In the genomic region with DNA sequence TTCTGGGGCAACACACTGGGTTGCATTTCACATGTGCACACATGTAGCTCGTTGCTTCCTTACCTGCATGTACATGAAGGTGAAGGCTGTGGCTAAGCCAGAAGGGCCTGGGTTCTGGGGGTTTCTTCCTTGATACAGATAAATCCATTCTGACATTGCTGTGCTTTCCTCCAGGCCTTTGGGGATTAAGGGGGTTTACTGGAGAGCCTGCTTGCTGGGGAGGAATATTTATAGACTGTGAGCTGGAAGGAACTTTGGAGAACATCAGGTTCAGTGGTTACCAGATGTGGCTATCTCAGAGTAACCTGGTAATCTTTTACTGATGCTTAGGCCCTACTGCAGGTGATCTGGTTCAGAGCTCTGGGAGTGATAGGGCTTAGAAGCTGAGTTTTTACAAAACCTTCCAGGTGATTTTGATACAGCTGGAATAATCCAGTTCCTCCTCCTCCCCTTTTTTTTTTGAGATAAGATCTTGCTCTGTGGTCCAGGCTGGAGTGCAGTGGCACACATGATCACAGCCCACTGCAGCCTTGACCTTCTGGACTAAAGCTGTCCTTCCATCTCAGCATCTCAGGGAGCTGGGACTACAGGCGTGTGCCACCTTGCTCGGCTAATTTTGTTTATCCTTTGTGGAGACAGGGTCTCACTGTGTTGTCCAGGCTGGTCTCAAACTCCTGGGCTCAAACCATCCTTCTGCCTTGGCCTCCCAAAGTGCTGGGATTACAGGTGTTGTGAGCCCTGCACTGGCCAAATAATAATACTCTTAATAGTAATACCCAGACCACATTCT, we compare ENCODE assay signal across 23 cellular contexts. TPM values are rescaled to one million over a fixed set of nuclear protein-coding genes. Genes with fewer than 3 reads are reported as not detected.
DNase-seq lines count a peak whose midpoint lies in the region; ATAC-seq, FAIRE-seq and TF ChIP-seq lines count a peak whose summit lies in the region.
"Had no signal": no experiment of that assay in that cellular context is flagged by ENCODE, and none has a peak within 500 bp of the region (broad histone marks: within the 10 kb centered on the region; RNA-seq: fewer than 3 reads in every experiment).

No MANE protein-coding gene starts in this region.

- in situ Hi-C loops in K562 (cut with MboI), result no loop called here

- H3K36me3 ChIP-seq in cardiac muscle cell, result no peaks in the 10 kb centered on the region
- H3K36me3 ChIP-seq in K562 (ENCODE audit: control insufficient read depth, insufficient read depth, low read length), result peaks cover 38% of the 10 kb centered on the region
- no peaks in the 10 kb centered on the region for H3K36me3 ChIP-seq in iPS-20b (ENCODE audit: insufficient read depth, low read depth, low read length)
- H3K36me3 ChIP-seq in subcutaneous abdominal adipose tissue (ENCODE audit: control insufficient read depth in 5 of 5, insufficient read depth in 5 of 5, low read length in 5 of 5), result no peaks in the 10 kb centered on the region
- H3K36me3 ChIP-seq in prostate gland, result no peaks in the 10 kb centered on the region
- H3K36me3 ChIP-seq: left lung, neutrophil, vagina had no signal

- intact Hi-C loops in cardiac septum (cut with DNase I), result no loop called here
- intact Hi-C loops in K562 (cut with micrococcal nuclease), result no loop called here
- intact Hi-C loops in prostate gland (cut with DNase I), result no loop called here

- H3K9me3 Mint-ChIP-seq in activated CD4-positive, alpha-beta memory T cell treated with anti-CD3 and anti-CD28 coated beads, Interleukin-2, amount 10 ng/mL, durations not matched to agents 7 days and 5 days, result no peaks in the 10 kb centered on the region
- H3K9me3 Mint-ChIP-seq: activated naive CD4-positive, alpha-beta T cell treated with anti-CD3 and anti-CD28 coated beads, Interleukin-2, amount 50 U/mL, for 72 hours; activated T-cell treated with anti-CD3 and anti-CD28 coated beads, Interleukin-2, amount 50 U/mL, for 72 hours; CD14-positive monocyte; stimulated activated naive CD8-positive, alpha-beta T cell treated with anti-CD3 and anti-CD28 coated beads, Interleukin-15, amount 100 ng/mL, for 72 hours had no signal

- H3K9me3 ChIP-seq in cardiac muscle cell (ENCODE audit: low read depth) (no peaks in the 10 kb centered on the region), K562 (replicated peaks; ENCODE audit: control insufficient read depth, insufficient read depth, low read depth, low read length) (no peaks in the 10 kb centered on the region), iPS-20b (ENCODE audit: insufficient read depth, low read depth, low read length) (no peaks in the 10 kb centered on the region), subcutaneous abdominal adipose tissue (ENCODE audit: control insufficient read depth in 5 of 5, low read length in 5 of 5) (no peaks in the 10 kb centered on the region), prostate gland (no peaks in the 10 kb centered on the region)
- H3K9me3 ChIP-seq: A549, left lung, neutrophil, vagina had no signal

- TF ChIP-seq POLR2A in K562 (conservative IDR thresholded peaks at IDR 0.05) (no peak), prostate gland (IDR thresholded peaks at IDR 0.05) (no peak)

- no peaks in the 10 kb centered on the region for H3K27me3 Mint-ChIP-seq in activated CD4-positive, alpha-beta memory T cell treated with anti-CD3 and anti-CD28 coated beads, Interleukin-2, amount 10 ng/mL, durations not matched to agents 7 days and 5 days
- H3K27me3 Mint-ChIP-seq: stimulated activated naive CD8-positive, alpha-beta T cell treated with anti-CD3 and anti-CD28 coated beads, Interleukin-15, amount 100 ng/mL, for 72 hours had no signal

- no peak for FAIRE-seq in K562 (lab: Jason Lieb, UNC)
- FAIRE-seq: A549 had no signal

- H2AFZ ChIP-seq in K562 (ENCODE audit: low read depth, low read length), result no peak overlapping the region

- CTCF ChIA-PET in K562 (lab: Yijun Ruan, JAX; ENCODE audit: low intra/inter-chr PET ratio), result no interaction called here
- CTCF ChIA-PET in activated CD4-positive, alpha-beta memory T cell treated with anti-CD3 and anti-CD28 coated beads, Interleukin-2, amount 10 ng/mL, durations not matched to agents 7 days and 5 days (lab: Charles Lee), result interaction anchor here (2.0 kb wide), 1 partner anchor 85 kb away, joined by 6 read pairs; no protein-coding TSS in a partner anchor

- H3K4me1 ChIP-seq in cardiac muscle cell (ENCODE audit: low read depth), result peaks cover 15% of the 10 kb centered on the region
- H3K4me1 ChIP-seq in K562 (replicated peaks in 1 of 2; ENCODE audit: control insufficient read depth in 2 of 2, insufficient read depth in 2 of 2, low read length in 2 of 2), result peaks cover 11 to 16% of the 10 kb centered on the region in 2 experiments; a peak in 4 of 5 replicates
- H3K4me1 ChIP-seq in iPS-20b (ENCODE audit: insufficient read depth, low read length), result peaks cover 41% of the 10 kb centered on the region
- peaks cover 0 to 50% (median 35%) of the 10 kb centered on the region in 5 donors for H3K4me1 ChIP-seq in subcutaneous abdominal adipose tissue (ENCODE audit: control insufficient read depth in 5 of 5, insufficient read depth in 5 of 5, low read length in 5 of 5)
- H3K4me1 ChIP-seq in prostate gland (replicated peaks), result no peaks in the 10 kb centered on the region
- H3K4me1 ChIP-seq: A549 had no signal

- no peaks in the 10 kb centered on the region for H3K9me1 ChIP-seq in K562 (ENCODE audit: control insufficient read depth, insufficient read depth, low read length)

- no peak overlapping the region for H3K4me3 ChIP-seq in cardiac muscle cell
- no peak overlapping the region for H3K4me3 ChIP-seq in K562
- H3K4me3 ChIP-seq in iPS-20b (ENCODE audit: low read length), result peak overlapping the region; percentile 8; the same call in 1 of the 2 replicates
- H3K4me3 ChIP-seq in subcutaneous abdominal adipose tissue (ENCODE audit: low read depth in 1 of 5, low read length in 5 of 5), result no peak overlapping the region
- H3K4me3 ChIP-seq in prostate gland, result no peak overlapping the region
- H3K4me3 ChIP-seq: A549, left lung, vagina had no signal

- 63% methylated on average over 2 of the region's 3 CpGs for WGBS in K562 (ENCODE audit: insufficient coverage, low coverage, missing lambda C conversion rate)
- WGBS in prostate gland, result 79% methylated on average over 3 of the region's 3 CpGs

- peaks cover 13% of the 10 kb centered on the region for H3K4me1 Mint-ChIP-seq in activated CD4-positive, alpha-beta memory T cell treated with anti-CD3 and anti-CD28 coated beads, Interleukin-2, amount 10 ng/mL, durations not matched to agents 7 days and 5 days

- ATAC-seq in K562 (no peak), GM18498 (IDR thresholded peaks at IDR 0.05; ENCODE audit: unreplicated experiment) (no peak)
- ATAC-seq: A549; activated naive CD4-positive, alpha-beta T cell treated with anti-CD3 and anti-CD28 coated beads, Interleukin-2, amount 50 U/mL, for 72 hours; activated T-cell treated with anti-CD3 and anti-CD28 coated beads, Interleukin-2, amount 50 U/mL, for 72 hours; left lung; stimulated activated naive CD8-positive, alpha-beta T cell treated with anti-CD3 and anti-CD28 coated beads, Interleukin-15, amount 100 ng/mL, for 72 hours had no signal

- H3K4me2 ChIP-seq in K562 (ENCODE audit: insufficient read depth, low read length), result no peak overlapping the region
- H3K4me2 ChIP-seq: A549 had no signal

- peak overlapping the region; percentile 24 for H3K27ac ChIP-seq in cardiac muscle cell
- no peak overlapping the region for H3K27ac ChIP-seq in K562 (ENCODE audit: extremely low read depth, low read depth, low read length)
- H3K27ac ChIP-seq in iPS-20b (ENCODE audit: low read length), result no peak overlapping the region
- H3K27ac ChIP-seq in subcutaneous abdominal adipose tissue (ENCODE audit: low read depth, low read length), result peak overlapping the region; percentile 10
- H3K27ac ChIP-seq in prostate gland, result no peak overlapping the region
- H3K27ac ChIP-seq: A549, left lung, neutrophil, vagina, VCaP had no signal

- no peaks in the 10 kb centered on the region for H3K36me3 Mint-ChIP-seq in activated CD4-positive, alpha-beta memory T cell treated with anti-CD3 and anti-CD28 coated beads, Interleukin-2, amount 10 ng/mL, durations not matched to agents 7 days and 5 days (ENCODE audit: low read depth)
- H3K36me3 Mint-ChIP-seq: activated naive CD4-positive, alpha-beta T cell treated with anti-CD3 and anti-CD28 coated beads, Interleukin-2, amount 50 U/mL, for 72 hours had no signal

- TF ChIP-seq CTCF in cardiac muscle cell (IDR thresholded peaks at IDR 0.05; ENCODE audit: low read depth, low read length) (no peak), K562 (IDR thresholded peaks at IDR 0.05 in 2 of 3, conservative IDR thresholded peaks at IDR 0.05 in 1 of 3; ENCODE audit: insufficient read depth in 2 of 3, low read depth in 1 of 3, low read length in 3 of 3) (no peak), prostate gland (IDR thresholded peaks at IDR 0.05) (no peak)

- H3K9ac ChIP-seq in K562 (ENCODE audit: insufficient read depth in 1 of 2, low read depth in 2 of 2, low read length in 2 of 2), result no peak overlapping the region
- H3K9ac ChIP-seq in iPS-20b (ENCODE audit: low read depth, low read length), result peak overlapping the region; percentile 31; the same call in 1 of the 2 replicates
- no peak overlapping the region for H3K9ac ChIP-seq in subcutaneous abdominal adipose tissue (ENCODE audit: low read length in 5 of 5)

- POLR2A ChIA-PET in K562 (lab: Yijun Ruan, JAX), result interaction anchor here (1.8 kb wide), 1 partner anchor 9 kb away, joined by 5 read pairs; no protein-coding TSS in a partner anchor
- POLR2A ChIA-PET in activated CD4-positive, alpha-beta memory T cell treated with anti-CD3 and anti-CD28 coated beads, Interleukin-2, amount 10 ng/mL, durations not matched to agents 7 days and 5 days (lab: Charles Lee), result interaction anchor here (1.3 kb wide), 1 partner anchor 20 kb away, joined by 5 read pairs; the partner anchor contains the start of genes ACO2 and PHF5A

- TF ChIP-seq EP300 in K562 (IDR thresholded peaks at IDR 0.05; ENCODE audit: low read length), result no peak

- H3K27me3 ChIP-seq in cardiac muscle cell, result no peaks in the 10 kb centered on the region
- H3K27me3 ChIP-seq in K562 (ENCODE audit: control insufficient read depth in 2 of 2, insufficient read depth in 2 of 2, low read length in 2 of 2), result no peaks in the 10 kb centered on the region
- no peaks in the 10 kb centered on the region for H3K27me3 ChIP-seq in iPS-20b (ENCODE audit: insufficient read depth, low read length)
- H3K27me3 ChIP-seq in subcutaneous abdominal adipose tissue (ENCODE audit: control insufficient read depth in 5 of 5, insufficient read depth in 4 of 5, low read length in 5 of 5), result no peaks in the 10 kb centered on the region
- no peaks in the 10 kb centered on the region for H3K27me3 ChIP-seq in prostate gland (replicated peaks; ENCODE audit: insufficient read depth)
- H3K27me3 ChIP-seq: left lung, neutrophil, vagina had no signal

- no peak overlapping the region for H3K4me3 Mint-ChIP-seq in activated CD4-positive, alpha-beta memory T cell treated with anti-CD3 and anti-CD28 coated beads, Interleukin-2, amount 10 ng/mL, durations not matched to agents 7 days and 5 days
- H3K4me3 Mint-ChIP-seq: activated T-cell treated with anti-CD3 and anti-CD28 coated beads, Interleukin-2, amount 50 U/mL, for 72 hours; CD14-positive monocyte; stimulated activated naive CD8-positive, alpha-beta T cell treated with anti-CD3 and anti-CD28 coated beads, Interleukin-15, amount 100 ng/mL, for 72 hours had no signal

- TF ChIP-seq RAD21 in K562 (CRISPR knock-in tag; conservative IDR thresholded peaks at IDR 0.05 in 1 of 2, IDR thresholded peaks at IDR 0.05 in 1 of 2), result no peak

- H3K27ac Mint-ChIP-seq in activated CD4-positive, alpha-beta memory T cell treated with anti-CD3 and anti-CD28 coated beads, Interleukin-2, amount 10 ng/mL, durations not matched to agents 7 days and 5 days, result no peak overlapping the region
- H3K27ac Mint-ChIP-seq: activated T-cell treated with anti-CD3 and anti-CD28 coated beads, Interleukin-2, amount 50 U/mL, for 72 hours had no signal

- no TSS peak for BruUV-seq in K562 (replicated peaks; lab: Mats Ljungman, UMichigan)

- no peak for DNase-seq in cardiac muscle cell (ENCODE audit: low read depth in 1 of 2, low spot score in 1 of 2)
- DNase-seq in cardiac septum (ENCODE audit: low spot score), result no peak
- DNase-seq in K562 (ENCODE audit: extremely low read depth in 1 of 4, low spot score in 3 of 4), result no peak
- DNase-seq in prostate gland (ENCODE audit: low spot score), result no peak
- no peak for DNase-seq in activated CD4-positive, alpha-beta memory T cell treated with anti-CD3 and anti-CD28 coated beads, Interleukin-2, amount 10 ng/mL, durations not matched to agents 7 days and 5 days
- DNase-seq: activated T-cell treated with anti-CD3 and anti-CD28 coated beads, Interleukin-2, amount 50 U/mL, for 72 hours; foreskin melanocyte; GF-D8; left lung; NCI-H1436; NCI-H69; SHP77; stimulated activated naive CD8-positive, alpha-beta T cell treated with anti-CD3 and anti-CD28 coated beads, Interleukin-15, amount 100 ng/mL, for 72 hours; T-helper 1 cell had no signal

- H3K79me2 ChIP-seq in K562 (ENCODE audit: control insufficient read depth, insufficient read depth, low read length), result peaks cover 89% of the 10 kb centered on the region

- H4K20me1 ChIP-seq in K562 (replicated peaks; ENCODE audit: control insufficient read depth, insufficient read depth, low read length), result peaks cover 30% of the 10 kb centered on the region

RNA-seq across cellular contexts. Expression of gene ACO2, which starts 19.9 kb away (rescaled TPM):
- total RNA-seq in cardiac muscle cell (183 and 223 TPM in 2 replicates), cardiac septum (662 TPM), K562 (2014; rRNA removed) (84.1 and 116 TPM in 2 replicates), K562 (2014; rRNA removed; fragmentation: Illumina TruSeq; extraction: Trizol) (34.1 and 42.1 TPM in 2 replicates), K562 (2015; rRNA removed; fragmentation: Illumina TruSeq; extraction: Trizol) (52.5 and 53.3 TPM in 2 replicates), K562 (2021) (117 and 119 TPM in 2 replicates), prostate gland (100 to 1,000 TPM; 100 to 177 TPM)
- polyA plus RNA-seq in cardiac muscle cell (247 and 328 TPM in 2 replicates), K562 (2011; rRNA removed) (17.0 and 41.7 TPM in 2 replicates), K562 (2014; fragmentation: Illumina TruSeq; extraction: Trizol) (109 and 111 TPM in 2 replicates), K562 (2014; fragmentation: Nextera tagmentation; extraction: Ambion mirVana) (10 to 100 TPM; 16.2 to 28.7 TPM), K562 (2014; rRNA removed) (43.2 and 54.6 TPM in 2 replicates)
- 66.8 and 134 TPM in 2 replicates for total RNA-seq in K562 (2011; cell fraction: chromatin; rRNA removed; ENCODE audit: low replicate concordance)
- total RNA-seq in K562 (2011; cell fraction: nucleolus; rRNA removed), result 96.2 and 100 TPM in 2 replicates
- 83.8 and 84.8 TPM in 2 replicates for total RNA-seq in K562 (2011; cell fraction: nucleoplasm; rRNA removed)
- 32.6 and 36.3 TPM in 2 replicates for polyA plus RNA-seq in K562 (2011; cell fraction: cytosol; rRNA removed)
- 119 and 126 TPM in 2 replicates for polyA plus RNA-seq in K562 (2011; cell fraction: nucleus; rRNA removed)
- 86.0 and 125 TPM in 2 replicates for polyA plus RNA-seq in K562 (2012)
- polyA minus RNA-seq in K562 (2011; rRNA and poly(A)+ RNA removed), result 14.8 and 25.3 TPM in 2 replicates
- 42.2 and 69.6 TPM in 2 replicates for polyA minus RNA-seq in K562 (2011; cell fraction: cytosol; rRNA and poly(A)+ RNA removed)
- polyA minus RNA-seq in K562 (2011; cell fraction: nucleus; rRNA and poly(A)+ RNA removed), result 39.7 and 49.1 TPM in 2 replicates
- 10 to 100 TPM; 69.9 to 72.2 TPM for total RNA-seq in activated CD4-positive, alpha-beta memory T cell treated with anti-CD3 and anti-CD28 coated beads, Interleukin-2, amount 10 ng/mL, durations not matched to agents 7 days and 5 days

RNA-seq across cellular contexts. Expression of gene PHF5A, which starts 20.3 kb away (rescaled TPM):
- 32.2 and 42.2 TPM in 2 replicates for total RNA-seq in cardiac muscle cell
- polyA plus RNA-seq in cardiac muscle cell, result 25.9 and 26.9 TPM in 2 replicates
- 22.0 TPM for total RNA-seq in cardiac septum
- 13.0 and 18.7 TPM in 2 replicates for total RNA-seq in K562 (2011; cell fraction: chromatin; rRNA removed; ENCODE audit: low replicate concordance)
- 18.2 and 18.6 TPM in 2 replicates for total RNA-seq in K562 (2011; cell fraction: nucleolus; rRNA removed)
- total RNA-seq in K562 (2011; cell fraction: nucleoplasm; rRNA removed), result 19.8 and 20.8 TPM in 2 replicates
- 92.7 and 94.8 TPM in 2 replicates for total RNA-seq in K562 (2014; rRNA removed)
- total RNA-seq in K562 (2014; rRNA removed; fragmentation: Illumina TruSeq; extraction: Trizol), result 112 and 117 TPM in 2 replicates
- 97.7 and 101 TPM in 2 replicates for total RNA-seq in K562 (2015; rRNA removed; fragmentation: Illumina TruSeq; extraction: Trizol)
- 69.5 and 73.2 TPM in 2 replicates for total RNA-seq in K562 (2021)
- polyA plus RNA-seq in K562 (2011; rRNA removed), result 94.3 and 119 TPM in 2 replicates
- polyA plus RNA-seq in K562 (2011; cell fraction: cytosol; rRNA removed), result 65.2 and 100 TPM in 2 replicates
- polyA plus RNA-seq in K562 (2011; cell fraction: nucleus; rRNA removed), result 24.5 and 36.1 TPM in 2 replicates
- 39.8 and 74.3 TPM in 2 replicates for polyA plus RNA-seq in K562 (2012)
- 101 and 109 TPM in 2 replicates for polyA plus RNA-seq in K562 (2014; fragmentation: Illumina TruSeq; extraction: Trizol)
- 10 to 100 TPM; 14.2 to 30.9 TPM for polyA plus RNA-seq in K562 (2014; fragmentation: Nextera tagmentation; extraction: Ambion mirVana)
- 144 and 150 TPM in 2 replicates for polyA plus RNA-seq in K562 (2014; rRNA removed)
- polyA minus RNA-seq in K562 (2011; rRNA and poly(A)+ RNA removed), result 45.3 and 47.4 TPM in 2 replicates
- 10.5 and 16.9 TPM in 2 replicates for polyA minus RNA-seq in K562 (2011; cell fraction: cytosol; rRNA and poly(A)+ RNA removed)
- 6.3 and 9.4 TPM in 2 replicates for polyA minus RNA-seq in K562 (2011; cell fraction: nucleus; rRNA and poly(A)+ RNA removed)
- total RNA-seq in prostate gland, result 10 to 100 TPM; 35.8 to 40.2 TPM
- total RNA-seq in activated CD4-positive, alpha-beta memory T cell treated with anti-CD3 and anti-CD28 coated beads, Interleukin-2, amount 10 ng/mL, durations not matched to agents 7 days and 5 days, result 10 to 100 TPM; 43.9 to 55.3 TPM

RNA-seq across cellular contexts. Expression of gene TOB2, which starts 42.2 kb away (rescaled TPM):
- total RNA-seq in cardiac muscle cell (32.0 and 42.4 TPM in 2 replicates), cardiac septum (26.9 TPM), K562 (2014; rRNA removed) (10.1 and 14.0 TPM in 2 replicates), K562 (2014; rRNA removed; fragmentation: Illumina TruSeq; extraction: Trizol) (5.8 and 5.9 TPM in 2 replicates), K562 (2015; rRNA removed; fragmentation: Illumina TruSeq; extraction: Trizol) (8.0 and 8.4 TPM in 2 replicates), K562 (2021) (17.4 and 20.5 TPM in 2 replicates), prostate gland (10 to 100 TPM; 56.7 to 80.8 TPM)
- polyA plus RNA-seq in cardiac muscle cell (35.5 and 52.9 TPM in 2 replicates), K562 (2011; rRNA removed) (3.6 and 6.7 TPM in 2 replicates), K562 (2014; fragmentation: Illumina TruSeq; extraction: Trizol) (11.6 and 11.8 TPM in 2 replicates), K562 (2014; fragmentation: Nextera tagmentation; extraction: Ambion mirVana) (1 to 10 TPM; 3.3 to 6.2 TPM), K562 (2014; rRNA removed) (7.3 and 7.7 TPM in 2 replicates)
- 12.6 and 28.4 TPM in 2 replicates for total RNA-seq in K562 (2011; cell fraction: chromatin; rRNA removed; ENCODE audit: low replicate concordance)
- 13.4 and 17.7 TPM in 2 replicates for total RNA-seq in K562 (2011; cell fraction: nucleolus; rRNA removed)
- 17.2 and 21.9 TPM in 2 replicates for total RNA-seq in K562 (2011; cell fraction: nucleoplasm; rRNA removed)
- 5.7 and 7.7 TPM in 2 replicates for polyA plus RNA-seq in K562 (2011; cell fraction: cytosol; rRNA removed)
- polyA plus RNA-seq in K562 (2011; cell fraction: nucleus; rRNA removed), result 6.8 and 9.9 TPM in 2 replicates
- polyA plus RNA-seq in K562 (2012), result 7.9 and 9.5 TPM in 2 replicates
- 5.2 and 5.4 TPM in 2 replicates for polyA minus RNA-seq in K562 (2011; rRNA and poly(A)+ RNA removed)
- polyA minus RNA-seq in K562 (2011; cell fraction: cytosol; rRNA and poly(A)+ RNA removed), result 8.1 and 9.7 TPM in 2 replicates
- 3.3 and 3.6 TPM in 2 replicates for polyA minus RNA-seq in K562 (2011; cell fraction: nucleus; rRNA and poly(A)+ RNA removed)
- 10 to 100 TPM; 38.7 to 41.2 TPM for total RNA-seq in activated CD4-positive, alpha-beta memory T cell treated with anti-CD3 and anti-CD28 coated beads, Interleukin-2, amount 10 ng/mL, durations not matched to agents 7 days and 5 days

RNA-seq across cellular contexts. Expression of gene POLR3H, which starts 55.5 kb away (rescaled TPM):
- total RNA-seq in cardiac muscle cell (11.4 and 12.5 TPM in 2 replicates), cardiac septum (18.6 TPM), K562 (2014; rRNA removed) (14.2 and 14.3 TPM in 2 replicates), K562 (2014; rRNA removed; fragmentation: Illumina TruSeq; extraction: Trizol) (13.8 and 17.7 TPM in 2 replicates), K562 (2015; rRNA removed; fragmentation: Illumina TruSeq; extraction: Trizol) (21.7 and 22.2 TPM in 2 replicates), K562 (2021) (48.4 and 49.8 TPM in 2 replicates), prostate gland (10 to 100 TPM; 27.8 to 29.1 TPM)
- polyA plus RNA-seq in cardiac muscle cell (24.7 and 30.9 TPM in 2 replicates), K562 (2011; rRNA removed) (33.8 and 33.9 TPM in 2 replicates), K562 (2014; fragmentation: Illumina TruSeq; extraction: Trizol) (38.6 and 39.5 TPM in 2 replicates), K562 (2014; fragmentation: Nextera tagmentation; extraction: Ambion mirVana) (10 to 100 TPM in 1 of 2 experiments, 1 to 10 TPM in 1; 5.3 to 10.3 TPM), K562 (2014; rRNA removed) (32.5 and 33.8 TPM in 2 replicates)
- total RNA-seq in K562 (2011; cell fraction: chromatin; rRNA removed; ENCODE audit: low replicate concordance), result 27.2 and 67.1 TPM in 2 replicates
- 34.1 and 37.9 TPM in 2 replicates for total RNA-seq in K562 (2011; cell fraction: nucleolus; rRNA removed)
- total RNA-seq in K562 (2011; cell fraction: nucleoplasm; rRNA removed), result 29.8 and 33.0 TPM in 2 replicates
- polyA plus RNA-seq in K562 (2011; cell fraction: cytosol; rRNA removed), result 46.1 and 57.0 TPM in 2 replicates
- 24.1 and 29.3 TPM in 2 replicates for polyA plus RNA-seq in K562 (2011; cell fraction: nucleus; rRNA removed)
- polyA plus RNA-seq in K562 (2012), result 20.2 and 42.2 TPM in 2 replicates
- polyA minus RNA-seq in K562 (2011; rRNA and poly(A)+ RNA removed), result 30.2 and 42.0 TPM in 2 replicates
- 12.9 and 14.1 TPM in 2 replicates for polyA minus RNA-seq in K562 (2011; cell fraction: cytosol; rRNA and poly(A)+ RNA removed)
- polyA minus RNA-seq in K562 (2011; cell fraction: nucleus; rRNA and poly(A)+ RNA removed), result 14.0 and 14.7 TPM in 2 replicates
- total RNA-seq in activated CD4-positive, alpha-beta memory T cell treated with anti-CD3 and anti-CD28 coated beads, Interleukin-2, amount 10 ng/mL, durations not matched to agents 7 days and 5 days, result 10 to 100 TPM; 19.2 to 20.5 TPM

Comparison
In these comparisons a context has a peak if more than half of its experiments do, and no peak if none do; other contexts are left out.
1. H3K27ac ChIP-seq: peak in cardiac muscle cell (single experiment) and subcutaneous abdominal adipose tissue (single experiment); none in K562 (single experiment), iPS-20b (single experiment) and prostate gland (0 of 2).